In genomic region chr1:12095822-12096263, GRCh38 we compare ENCODE assay signal across 11 cellular contexts. TPM values are rescaled to one million over a fixed set of nuclear protein-coding genes. Genes with fewer than 3 reads are reported as not detected.
A peak's percentile ranks its signal among the peaks of the same experiment; 100 is the strongest.
DNase-seq lines count a peak whose midpoint lies in the region; ATAC-seq and TF ChIP-seq lines count a peak whose summit lies in the region.
"Had no signal": no experiment of that assay in that cellular context is flagged by ENCODE, and none has a peak within 500 bp of the region (broad histone marks: within the 10 kb centered on the region; RNA-seq: fewer than 3 reads in every experiment).

No MANE protein-coding gene starts in this region.

- H4K20me1 ChIP-seq in GM23248 (ENCODE audit: insufficient read depth) (no peaks in the 10 kb centered on the region), PC-3 (ENCODE audit: low read length) (no peaks in the 10 kb centered on the region)

- no TSS peak for BruUV-seq in PC-3 (replicated peaks; lab: Mats Ljungman, UMichigan)

- ATAC-seq in PC-3 (no peak), GM21529 (IDR thresholded peaks at IDR 0.05; ENCODE audit: unreplicated experiment) (no peak), HG03025 (IDR thresholded peaks at IDR 0.05; ENCODE audit: low FRiP score, unreplicated experiment) (no peak)

- DNase-seq in AG08396 (ENCODE audit: low spot score) (peak; percentile 45), GM23248 (peak; percentile 79), PC-3 (peak; percentile 3), fibroblast of mammary gland (ENCODE audit: low read depth) (peak; percentile 35), NCI-H69 (lab: John Stamatoyannopoulos, UW) (no peak), RPMI8226 (no peak)
- DNase-seq: NCI-H1930, sigmoid colon had no signal

- H3F3A ChIP-seq in GM23248 (ENCODE audit: insufficient read depth) (no peaks in the 10 kb centered on the region), PC-3 (ENCODE audit: low read length, unreplicated experiment) (no peaks in the 10 kb centered on the region)

- H3K27me3 ChIP-seq in GM23248 (replicated peaks; ENCODE audit: insufficient read depth) (no peaks in the 10 kb centered on the region), PC-3 (ENCODE audit: low read length) (no peaks in the 10 kb centered on the region)
- H3K27me3 ChIP-seq: sigmoid colon had no signal

- H3K36me3 ChIP-seq in GM23248 (ENCODE audit: low read depth) (no peaks in the 10 kb centered on the region), PC-3 (ENCODE audit: low read depth, low read length) (no peaks in the 10 kb centered on the region)
- H3K36me3 ChIP-seq: sigmoid colon had no signal

- H3K4me2 ChIP-seq in GM23248 (ENCODE audit: unreplicated experiment), result no peak overlapping the region
- no peak overlapping the region for H3K4me2 ChIP-seq in PC-3 (ENCODE audit: low read length)

- H3K4me3 ChIP-seq in GM23248 (no peak overlapping the region), PC-3 (ENCODE audit: low read length) (no peak overlapping the region), fibroblast of mammary gland (ENCODE audit: control insufficient read depth, low read depth, low read length) (no peak overlapping the region)
- H3K4me3 ChIP-seq: sigmoid colon had no signal

- 75 to 85% methylated on average over 4 of the region's 4 CpGs for WGBS in GM23248 (ENCODE audit: low coverage in 1 of 2, low lambda C conversion rate in 2 of 2, missing lambda C conversion rate in 2 of 2), 2 experiments

- intact Hi-C loops in PC-3 (cut with micrococcal nuclease), result no loop called here

- H3K9ac ChIP-seq in GM23248 (no peak overlapping the region), PC-3 (ENCODE audit: low read length) (no peak overlapping the region)

- in situ Hi-C loops in GM23248 (cut with MboI), result no loop called here

- H3K9me2 ChIP-seq in GM23248 (ENCODE audit: insufficient read depth) (no peaks in the 10 kb centered on the region), PC-3 (replicated peaks; ENCODE audit: low read length) (no peaks in the 10 kb centered on the region)

- CTCF ChIA-PET in PC-3 (lab: Charles Lee), result no interaction called here

- H3K9me3 ChIP-seq in GM23248 (ENCODE audit: low read depth) (no peaks in the 10 kb centered on the region), PC-3 (ENCODE audit: low read length) (no peaks in the 10 kb centered on the region)
- H3K9me3 ChIP-seq: sigmoid colon had no signal

- H3K4me1 ChIP-seq in GM23248 (ENCODE audit: insufficient read depth), result peaks cover 12% of the 10 kb centered on the region
- peaks cover 12% of the 10 kb centered on the region; the same call in 1 of the 2 replicates for H3K4me1 ChIP-seq in PC-3 (ENCODE audit: insufficient read depth, low read length)
- H3K4me1 ChIP-seq: sigmoid colon had no signal

- TF ChIP-seq CTCF in PC-3 (conservative IDR thresholded peaks at IDR 0.05; ENCODE audit: low read depth, low read length) (no peak), fibroblast of mammary gland (conservative IDR thresholded peaks at IDR 0.05; ENCODE audit: control insufficient read depth, insufficient read depth, low read depth, low read length) (no peak)

- POLR2A ChIA-PET in PC-3 (lab: Charles Lee; ENCODE audit: unreplicated experiment), result no interaction called here

- H3K27ac ChIP-seq in GM23248 (no peak overlapping the region), PC-3 (ENCODE audit: low read length) (no peak overlapping the region)
- H3K27ac ChIP-seq: sigmoid colon had no signal

- H2AFZ ChIP-seq in GM23248 (0 out of 2 replicates have a peak overlapping the region, but pooled peaks have one; percentile 16), PC-3 (ENCODE audit: low read length) (no peak overlapping the region; the same call in 1 of the 2 replicates)

- H3K79me2 ChIP-seq in GM23248 (ENCODE audit: insufficient read depth), result no peaks in the 10 kb centered on the region
- no peaks in the 10 kb centered on the region for H3K79me2 ChIP-seq in PC-3 (ENCODE audit: low read length)

RNA-seq across cellular contexts. Expression of gene TNFRSF8, which starts 32.7 kb away (rescaled TPM):
- total RNA-seq in GM23248 (2014; rRNA removed; shearing (Covaris generic)), result not detected in 2 replicates
- 0.14 and 0.23 TPM in 2 replicates for polyA plus RNA-seq in GM23248 (2016; fragmentation: Nextera tagmentation; extraction: Ambion mirVana)
- 0.12 TPM in 1 of 2 replicates, not detected in the other for total RNA-seq in PC-3 (2014; rRNA removed)
- total RNA-seq: endothelial cell of umbilical vein had no signal

Comparison
In these comparisons a context has a peak if more than half of its experiments do, and no peak if none do; other contexts are left out.
1. DNase-seq: peak in AG08396 (single experiment), GM23248 (single experiment), PC-3 (single experiment) and fibroblast of mammary gland (single experiment); none in NCI-H69 (single experiment) and RPMI8226 (single experiment).